In genomic region chr17:44222112-44222869, GRCh38 we compare ENCODE assay signal across 8 cellular contexts. TPM values are rescaled to one million over a fixed set of nuclear protein-coding genes. Genes with fewer than 3 reads are reported as not detected.
DNase-seq lines count a peak whose midpoint lies in the region; ATAC-seq, FAIRE-seq and TF ChIP-seq lines count a peak whose summit lies in the region.

No MANE protein-coding gene starts in this region.

- no peak for ATAC-seq in activated CD4-positive, alpha-beta T cell treated with anti-CD3 and anti-CD28 coated beads for 36 hours
- ATAC-seq in GM21576 (IDR thresholded peaks at IDR 0.05; ENCODE audit: unreplicated experiment), result no peak

- peak; percentile 12 for TF ChIP-seq CTCF in kidney (IDR thresholded peaks at IDR 0.05; ENCODE audit: borderline replicate concordance, extremely low read depth, insufficient read depth)

- intact Hi-C loops in activated CD4-positive, alpha-beta T cell treated with anti-CD3 and anti-CD28 coated beads for 36 hours (cut with DNase I, micrococcal nuclease), result loop anchor here in 1 of 2 experiments (5.0 kb wide), 1 partner anchor 1095 kb away; the partner anchor contains the start of gene MAP3K14
- intact Hi-C loops in kidney (cut with DNase I), result no loop called here

- H3K36me3 ChIP-seq in kidney (ENCODE audit: control insufficient read depth in 1 of 2, insufficient read depth in 2 of 2, low read length in 2 of 2), result no peaks in the 10 kb centered on the region

- H3K4me3 ChIP-seq in kidney (ENCODE audit: low read length in 2 of 2), result peak overlapping the region; percentile 72 to 83
- peak overlapping the region; percentile 76 to 94 (median 87) for H3K4me3 ChIP-seq in skin epidermis

- H3K9ac ChIP-seq in kidney (ENCODE audit: low read length in 2 of 2), result peak overlapping the region; percentile 71 to 91

- no peaks in the 10 kb centered on the region for H3K9me3 ChIP-seq in kidney (ENCODE audit: control insufficient read depth in 1 of 2, low read length in 2 of 2)

- peaks cover 21 to 22% of the 10 kb centered on the region in 2 donors for H3K4me1 ChIP-seq in kidney (ENCODE audit: control insufficient read depth in 1 of 2, insufficient read depth in 1 of 2, low read depth in 1 of 2, low read length in 2 of 2)

- H3K9me3 Mint-ChIP-seq in activated CD4-positive, alpha-beta T cell treated with anti-CD3 and anti-CD28 coated beads for 36 hours (ENCODE audit: low read depth), result no peaks in the 10 kb centered on the region

- H3K4me3 Mint-ChIP-seq in activated CD4-positive, alpha-beta T cell treated with anti-CD3 and anti-CD28 coated beads for 36 hours, result peak overlapping the region; percentile 93

- peak; percentile 71 for DNase-seq in activated CD4-positive, alpha-beta T cell treated with anti-CD3 and anti-CD28 coated beads for 36 hours
- no peak for DNase-seq in activated CD4-positive, alpha-beta T cell treated with anti-CD3 and anti-CD28 coated beads for 1 hour
- peak; percentile 83 for DNase-seq in NCI-H1930 (lab: John Stamatoyannopoulos, UW)
- DNase-seq in T-helper 9 cell, result peak; percentile 44
- DNase-seq in kidney, result peak; percentile 93

- H3K27ac ChIP-seq in cingulate gyrus (ENCODE audit: low read depth, low read length) (peak overlapping the region; percentile 93), kidney (ENCODE audit: low read depth in 2 of 2, low read length in 2 of 2) (peak overlapping the region; percentile 88 to 95), skin epidermis (peak overlapping the region in 20 of 21 experiments; percentile 96 to 100 (median 99))

- peak overlapping the region; percentile 92 for H3K27ac Mint-ChIP-seq in activated CD4-positive, alpha-beta T cell treated with anti-CD3 and anti-CD28 coated beads for 36 hours

- H3K4me1 Mint-ChIP-seq in activated CD4-positive, alpha-beta T cell treated with anti-CD3 and anti-CD28 coated beads for 36 hours, result peaks cover 15% of the 10 kb centered on the region

- CTCF ChIA-PET in activated CD4-positive, alpha-beta T cell treated with anti-CD3 and anti-CD28 coated beads for 36 hours (lab: Charles Lee), result interaction anchor here (0.6 to 5.4 kb wide), 10 partner anchors 12 to 132 kb away, joined by 3 to 38 read pairs (median 5); partner anchors contain the start of genes GRN and TMUB2

- no peaks in the 10 kb centered on the region for H3K27me3 Mint-ChIP-seq in activated CD4-positive, alpha-beta T cell treated with anti-CD3 and anti-CD28 coated beads for 36 hours

- peaks cover 5% of the 10 kb centered on the region for H3K36me3 Mint-ChIP-seq in activated CD4-positive, alpha-beta T cell treated with anti-CD3 and anti-CD28 coated beads for 36 hours (ENCODE audit: low read depth)

- POLR2A ChIA-PET in activated CD4-positive, alpha-beta T cell treated with anti-CD3 and anti-CD28 coated beads for 36 hours (lab: Charles Lee), result interaction anchor here (0.6 to 2.8 kb wide), 7 partner anchors 13 to 234 kb away, joined by 3 to 12 read pairs (median 4); partner anchors contain the start of gene RUNDC3A

- no peak for FAIRE-seq in kidney (lab: Jason Lieb, UNC)

RNA-seq across cellular contexts. Expression of gene UBTF, which starts 2.8 kb away (rescaled TPM):
- 100 to 1,000 TPM; 127 to 162 TPM for total RNA-seq in activated CD4-positive, alpha-beta T cell treated with anti-CD3 and anti-CD28 coated beads for 36 hours
- 98.8 TPM for total RNA-seq in kidney
- 46.1 TPM for polyA plus RNA-seq in kidney (ENCODE audit: insufficient read depth, low read depth, low replicate concordance)

RNA-seq across cellular contexts. Expression of gene ATXN7L3, which starts 22.6 kb away (rescaled TPM):
- 10 to 100 TPM; 66.3 to 70.6 TPM for total RNA-seq in activated CD4-positive, alpha-beta T cell treated with anti-CD3 and anti-CD28 coated beads for 36 hours
- total RNA-seq in kidney, result 64.8 TPM
- 20.0 TPM for polyA plus RNA-seq in kidney (ENCODE audit: insufficient read depth, low read depth, low replicate concordance)

RNA-seq across cellular contexts. Expression of gene TMUB2, which starts 35.5 kb away (rescaled TPM):
- 10 to 100 TPM; 19.8 to 20.3 TPM for total RNA-seq in activated CD4-positive, alpha-beta T cell treated with anti-CD3 and anti-CD28 coated beads for 36 hours
- 37.7 TPM for total RNA-seq in kidney
- 39.2 TPM for polyA plus RNA-seq in kidney (ENCODE audit: insufficient read depth, low read depth, low replicate concordance)

RNA-seq across cellular contexts. Expression of gene SLC4A1, which starts 45.6 kb away (rescaled TPM):
- total RNA-seq in activated CD4-positive, alpha-beta T cell treated with anti-CD3 and anti-CD28 coated beads for 36 hours, result not detected
- 2.1 TPM for total RNA-seq in kidney
- polyA plus RNA-seq in kidney (ENCODE audit: insufficient read depth, low read depth, low replicate concordance), result 201 TPM

RNA-seq across cellular contexts. Expression of gene ASB16, which starts 51.8 kb away (rescaled TPM):
- total RNA-seq in activated CD4-positive, alpha-beta T cell treated with anti-CD3 and anti-CD28 coated beads for 36 hours, result under 1 TPM; 0.14 TPM
- 0.25 TPM for total RNA-seq in kidney
- 0.90 TPM for polyA plus RNA-seq in kidney (ENCODE audit: insufficient read depth, low read depth, low replicate concordance)
